Comparison of ENCODE assay signal across 8 cellular contexts in the genomic region with DNA sequence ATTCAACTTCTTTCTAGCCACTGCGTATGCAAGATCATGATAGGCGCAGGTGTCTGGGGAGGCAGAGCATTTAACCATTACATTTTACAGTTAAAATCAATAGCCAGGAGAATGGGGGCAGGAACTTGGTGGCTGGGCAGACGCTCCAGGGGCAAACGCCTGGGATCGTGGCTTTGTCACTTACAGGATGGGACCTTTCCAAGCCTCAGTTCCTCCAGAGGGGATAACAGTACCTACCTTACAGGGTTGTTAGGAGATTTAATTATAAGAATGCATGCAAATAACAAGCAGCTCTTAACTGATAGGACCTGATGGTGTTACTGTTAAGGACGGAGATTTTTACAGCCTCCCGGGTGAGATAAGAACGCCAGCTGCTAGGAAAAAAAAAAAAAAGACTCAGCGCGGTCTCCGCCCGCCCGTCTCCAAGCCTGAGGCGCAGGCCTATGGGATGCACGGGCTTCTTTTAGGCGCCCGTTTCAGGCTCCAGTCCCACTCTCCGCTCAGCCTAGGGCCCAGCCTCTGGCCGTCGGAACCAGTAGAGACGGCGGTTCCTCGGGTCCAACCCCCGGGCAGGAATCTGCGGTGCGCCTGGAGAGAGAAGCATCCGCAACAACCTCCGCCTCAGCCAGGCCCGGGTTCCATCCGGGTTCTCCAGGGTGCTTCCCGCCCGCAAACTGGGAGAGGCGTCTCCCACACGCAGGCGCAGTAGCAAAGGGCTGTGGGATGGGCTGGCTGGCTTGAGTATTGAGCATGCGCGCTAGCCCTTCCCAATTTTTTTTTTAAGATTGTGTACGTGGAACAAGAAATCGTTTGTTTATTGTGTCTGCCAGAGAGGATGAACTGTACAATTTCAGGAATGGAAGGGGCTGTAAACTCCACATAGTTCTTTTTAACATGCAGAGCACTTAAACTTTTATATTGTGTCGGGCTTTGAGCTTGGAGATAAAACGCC. TPM values are rescaled to one million over a fixed set of nuclear protein-coding genes. Genes with fewer than 3 reads are reported as not detected.
DNase-seq lines count a peak whose midpoint lies in the region; ATAC-seq, FAIRE-seq and TF ChIP-seq lines count a peak whose summit lies in the region.

A gene (minus strand): TSS at position 653 of the 952 bp plus-strand sequence. CDS start 4,564 bp downstream, outside the sequence.

- H3K9me3 Mint-ChIP-seq in mesothelial cell of epicardium = no peaks in the 10 kb centered on the region

- DNase-seq in D341Med (ENCODE audit: low spot score) (peak; percentile 99), NOMO-1 treated with dmso at 0.1 percent for 144 hours (lab: John Stamatoyannopoulos, UW; ENCODE audit: unreplicated experiment) (peak; percentile 86), mesothelial cell of epicardium (ENCODE audit: low spot score in 2 of 2, unreplicated experiment in 2 of 2) (peak; percentile 86 to 91)
- peak; percentile 37 for DNase-seq in activated CD8-positive, alpha-beta memory T cell treated with anti-CD3 and anti-CD28 coated beads, Interleukin-2, amount 50 U/mL, for 24 hours (ENCODE audit: extremely low read depth)
- DNase-seq in stimulated activated CD8-positive, alpha-beta memory T cell treated with anti-CD3 and anti-CD28 coated beads, Interleukin-15, amount 100 ng/mL, for 4 hours (ENCODE audit: low read depth in 2 of 2) = peak; percentile 40 to 42

- peaks cover 21% of the 10 kb centered on the region for H3K4me1 Mint-ChIP-seq in mesothelial cell of epicardium

- no peak for TF ChIP-seq CTCF in mesothelial cell of epicardium (IDR thresholded peaks at IDR 0.05; ENCODE audit: unreplicated experiment)

- H3K4me3 Mint-ChIP-seq in mesothelial cell of epicardium = peak within 1 kb of the TSS; percentile 89

- H3K27me3 Mint-ChIP-seq in mesothelial cell of epicardium (ENCODE audit: low read depth) = no peaks in the 10 kb centered on the region

- ATAC-seq in GM21447 (IDR thresholded peaks at IDR 0.05; ENCODE audit: unreplicated experiment) = peak; percentile 93

- peaks cover 32% of the 10 kb centered on the region for H3K36me3 ChIP-seq in HUES48 (ENCODE audit: control insufficient read depth, insufficient read depth, low read length)

- peak within 1 kb of the TSS; percentile 97 for H3K9ac ChIP-seq in HUES48 (ENCODE audit: low read depth, low read length)

- peak within 1 kb of the TSS; percentile 96 for H3K27ac ChIP-seq in HUES48 (ENCODE audit: low read depth, low read length)

- H3K4me1 ChIP-seq in HUES48 (ENCODE audit: control insufficient read depth, insufficient read depth, low read length) = peaks cover 17% of the 10 kb centered on the region

- FAIRE-seq in endometrium (lab: Jason Lieb, UNC) = peak; percentile 93

- H3K4me3 ChIP-seq in HUES48 (ENCODE audit: low read depth, low read length) = peak within 1 kb of the TSS; percentile 81

- no peaks in the 10 kb centered on the region for H3K9me3 ChIP-seq in HUES48 (ENCODE audit: control insufficient read depth, insufficient read depth, low read length)

- peak within 1 kb of the TSS; percentile 99 for H3K27ac Mint-ChIP-seq in mesothelial cell of epicardium

- peaks cover 15% of the 10 kb centered on the region for H3K36me3 Mint-ChIP-seq in mesothelial cell of epicardium

- H3K27me3 ChIP-seq in HUES48 (ENCODE audit: control insufficient read depth, insufficient read depth, low read length) = no peaks in the 10 kb centered on the region

RNA-seq across cellular contexts. Expression of the gene that starts here (rescaled TPM):
- 5.8 to 6.6 TPM (median 6.0 TPM) in 3 replicates for total RNA-seq in mesothelial cell of epicardium

Comparison
In these comparisons a context has a peak if more than half of its experiments do, and no peak if none do; other contexts are left out.
1. Peak in every context shown above with its lines: DNase-seq, ATAC-seq, H3K4me3 ChIP-seq and H3K27ac ChIP-seq.
2. DNase-seq: peak in every context shown above with its lines; median percentile 99 in D341Med; 88 in mesothelial cell of epicardium; 86 in NOMO-1 treated with dmso at 0.1 percent for 144 hours; 41 in stimulated activated CD8-positive, alpha-beta memory T cell treated with anti-CD3 and anti-CD28 coated beads, Interleukin-15, amount 100 ng/mL, for 4 hours; 37 in activated CD8-positive, alpha-beta memory T cell treated with anti-CD3 and anti-CD28 coated beads, Interleukin-2, amount 50 U/mL, for 24 hours.